ENCODE assay signal across 40 cellular contexts in genomic region chr3:53178246-53178645, GRCh38.
"Had no signal": no experiment of that assay in that cellular context is flagged by ENCODE, and none has a peak within 500 bp of the region (broad histone marks: within the 10 kb centered on the region; RNA-seq: fewer than 3 reads in every experiment).

No MANE protein-coding gene starts in this region.

- H3K27ac ChIP-seq: adrenal gland, body of pancreas, breast epithelium, PC-9, RWPE1, VCaP had no signal

- H3K27me3 ChIP-seq: adrenal gland, body of pancreas, breast epithelium, MG63 had no signal

- H3K9me3 ChIP-seq: adrenal gland, body of pancreas, breast epithelium, MG63 had no signal

- H2AFZ ChIP-seq: PC-9 had no signal

- H3K27ac Mint-ChIP-seq: activated CD4-positive, alpha-beta memory T cell treated with anti-CD3 and anti-CD28 coated beads for 36 hours; activated naive CD4-positive, alpha-beta T cell treated with anti-CD3 and anti-CD28 coated beads for 36 hours; activated naive CD4-positive, alpha-beta T cell treated with anti-CD3 and anti-CD28 coated beads, Interleukin-2, amount 50 U/mL, for 72 hours; activated T-helper 1 cell treated with anti-CD3 and anti-CD28 coated beads, Interleukin-12 subunit alpha, Interleukin-12 subunit beta, Interleukin-2, Interleukin-4 antibody, amounts not matched to agents 30 ng/mL and 10 ng/mL and 1 ng/mL, durations not matched to agents 14 hours and 24 hours and 36 hours had no signal

- H3K36me3 Mint-ChIP-seq: activated naive CD4-positive, alpha-beta T cell treated with anti-CD3 and anti-CD28 coated beads, Interleukin-2, amount 50 U/mL, for 72 hours had no signal

- ATAC-seq: activated naive CD4-positive, alpha-beta T cell treated with anti-CD3 and anti-CD28 coated beads, Interleukin-2, amount 50 U/mL, for 72 hours; activated T-cell treated with anti-CD3 and anti-CD28 coated beads, Interleukin-2, amount 50 U/mL, for 4 hours; body of pancreas; Right ventricle myocardium inferior; SK-N-SH treated with all-trans-retinoic acid at 6 μM for 48 hours had no signal

- DNase-seq: activated B cell treated with CpG ODN at 0.5 μM for 24 hours; activated CD4-positive, alpha-beta memory T cell treated with anti-CD3 and anti-CD28 coated beads for 36 hours; activated CD4-positive, alpha-beta T cell treated with anti-CD3 and anti-CD28 coated beads for 4 hours; activated CD4-positive, alpha-beta T cell treated with anti-CD3 and anti-CD28 coated beads, Interleukin-2, amount 50 U/mL, for 1 hour; activated CD4-positive, CD25-positive, alpha-beta regulatory T cell treated with anti-CD3 and anti-CD28 coated beads, Interleukin-2, amount 50 U/mL, for 72 hours; activated CD8-positive, alpha-beta memory T cell treated with anti-CD3 and anti-CD28 coated beads, Interleukin-2, amount 50 U/mL, for 4 hours; activated gamma-delta T cell treated with Interleukin-2 at 50 U/mL for 16 hours; activated naive CD4-positive, alpha-beta T cell treated with anti-CD3 and anti-CD28 coated beads for 36 hours; activated T-cell treated with anti-CD3 and anti-CD28 coated beads for 4 hours; activated T-cell treated with anti-CD3 and anti-CD28 coated beads, Interleukin-2, amount 50 U/mL, for 4 hours; adrenal gland; body of pancreas; Kasumi-1; KBM-7; MG63; NCI-H1048; NCI-H1105 treated with DMSO at 0.1 percent for 48 hours; NCI-H1436; NCI-H1694; NCI-H1930; NCI-H2081 treated with DMSO at 0.1 percent for 48 hours; NCI-H226; NCI-H446 treated with DMSO at 0.1 percent for 48 hours; NCI-H524; NCI-H69; PC-9; SIG-M5; SW 1271; T-helper 1 cell; T-helper 2 cell; T-helper 9 cell had no signal

- H3K4me2 ChIP-seq: PC-9 had no signal

- H3K4me1 ChIP-seq: breast epithelium had no signal

- FAIRE-seq: astrocyte, RCC 7860 had no signal

- H3K4me3 Mint-ChIP-seq: activated B cell treated with CpG ODN at 0.5 μM for 24 hours; activated CD4-positive, alpha-beta memory T cell treated with anti-CD3 and anti-CD28 coated beads for 36 hours; activated naive CD4-positive, alpha-beta T cell treated with anti-CD3 and anti-CD28 coated beads for 36 hours; activated T-cell treated with anti-CD3 and anti-CD28 coated beads, Interleukin-2, amount 50 U/mL, for 4 hours; activated T-helper 1 cell treated with anti-CD3 and anti-CD28 coated beads, Interleukin-12 subunit alpha, Interleukin-12 subunit beta, Interleukin-2, Interleukin-4 antibody, amounts not matched to agents 30 ng/mL and 10 ng/mL and 1 ng/mL, durations not matched to agents 14 hours and 24 hours and 36 hours had no signal

- H3K9me3 Mint-ChIP-seq: activated B cell treated with CpG ODN at 0.5 μM for 24 hours; activated CD4-positive, alpha-beta memory T cell treated with anti-CD3 and anti-CD28 coated beads for 36 hours; activated naive CD4-positive, alpha-beta T cell treated with anti-CD3 and anti-CD28 coated beads for 36 hours; activated naive CD4-positive, alpha-beta T cell treated with anti-CD3 and anti-CD28 coated beads, Interleukin-2, amount 50 U/mL, for 72 hours; activated T-cell treated with anti-CD3 and anti-CD28 coated beads, Interleukin-2, amount 50 U/mL, for 4 hours; activated T-helper 1 cell treated with anti-CD3 and anti-CD28 coated beads, Interleukin-12 subunit alpha, Interleukin-12 subunit beta, Interleukin-2, Interleukin-4 antibody, amounts not matched to agents 30 ng/mL and 10 ng/mL and 1 ng/mL, durations not matched to agents 14 hours and 24 hours and 36 hours had no signal

- H3K27me3 Mint-ChIP-seq: activated B cell treated with CpG ODN at 0.5 μM for 24 hours; activated CD4-positive, alpha-beta memory T cell treated with anti-CD3 and anti-CD28 coated beads for 36 hours had no signal

- H3K36me3 ChIP-seq: breast epithelium, MG63 had no signal

- H3K4me3 ChIP-seq: adrenal gland, body of pancreas, breast epithelium, MG63, PC-9 had no signal
